ENCODE assay signal across 6 cellular contexts in the genomic region with DNA sequence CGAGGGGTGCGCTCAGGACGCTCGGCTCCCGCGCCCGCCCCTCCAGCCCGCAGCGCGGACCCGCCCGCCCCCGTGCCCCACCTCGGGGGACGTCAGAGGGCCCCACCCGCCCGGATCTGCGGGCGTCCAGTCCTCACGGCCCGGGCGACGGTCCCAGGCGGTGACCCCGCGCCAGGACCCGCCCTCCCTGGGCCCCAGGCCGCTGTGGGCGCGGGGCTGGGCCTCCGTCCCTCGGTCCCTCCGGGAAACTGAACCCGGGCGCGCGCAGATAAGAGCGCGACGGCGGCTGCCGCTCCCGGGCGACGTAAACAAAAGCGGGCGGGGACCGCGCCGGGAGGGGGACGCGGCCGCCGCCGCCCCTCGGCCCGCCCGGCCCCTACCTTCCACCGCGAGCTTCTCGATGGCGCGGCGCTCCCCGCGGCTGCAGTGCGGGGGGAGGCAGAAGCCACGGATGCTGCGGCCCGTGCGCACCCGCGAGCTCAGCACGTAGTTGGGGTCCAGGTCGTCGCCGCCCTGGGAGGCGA. TPM values are rescaled to one million over a fixed set of nuclear protein-coding genes. Genes with fewer than 3 reads are reported as not detected.
DNase-seq lines count a peak whose midpoint lies in the region; ATAC-seq and TF ChIP-seq lines count a peak whose summit lies in the region.

No MANE protein-coding gene starts in this region.

- H3K27ac ChIP-seq in heart left ventricle (peak overlapping the region in 11 of 12 donors; percentile 54 to 96 (median 73)), testis (peak overlapping the region; percentile 94 to 95)

- H3K4me3 ChIP-seq in heart left ventricle, result peak overlapping the region; percentile 38 to 70 (median 62)
- H3K4me3 ChIP-seq in testis, result peak overlapping the region; percentile 77 to 88

- peak overlapping the region in 1 of 2 donors; percentile 74 for H3K4me3 Mint-ChIP-seq in stimulated activated naive CD8-positive, alpha-beta T cell treated with anti-CD3 and anti-CD28 coated beads, Interleukin-15, amount 100 ng/mL, for 72 hours

- H3K9me3 ChIP-seq in heart left ventricle, result no peaks in the 10 kb centered on the region
- no peaks in the 10 kb centered on the region for H3K9me3 ChIP-seq in testis

- TF ChIP-seq CTCF in heart left ventricle (IDR thresholded peaks at IDR 0.05) (peak in 1 of 12 donors; percentile 4), testis (IDR thresholded peaks at IDR 0.05) (no peak)

- no peak overlapping the region for H3K27ac Mint-ChIP-seq in stimulated activated naive CD8-positive, alpha-beta T cell treated with anti-CD3 and anti-CD28 coated beads, Interleukin-15, amount 100 ng/mL, for 72 hours

- peaks cover 28% of the 10 kb centered on the region for H3K27me3 Mint-ChIP-seq in stimulated activated naive CD8-positive, alpha-beta T cell treated with anti-CD3 and anti-CD28 coated beads, Interleukin-15, amount 100 ng/mL, for 72 hours

- H3K9me3 Mint-ChIP-seq in stimulated activated naive CD8-positive, alpha-beta T cell treated with anti-CD3 and anti-CD28 coated beads, Interleukin-15, amount 100 ng/mL, for 72 hours, result no peaks in the 10 kb centered on the region

- TF ChIP-seq POLR2A in heart left ventricle (IDR thresholded peaks at IDR 0.05) (no peak), testis (IDR thresholded peaks at IDR 0.05) (no peak)

- ATAC-seq in stimulated activated naive CD8-positive, alpha-beta T cell treated with anti-CD3 and anti-CD28 coated beads, Interleukin-15, amount 100 ng/mL, for 72 hours, result peak; percentile 22
- no peak for ATAC-seq in stimulated activated naive CD8-positive, alpha-beta T cell treated with anti-CD3 and anti-CD28 coated beads, Interleukin-15, Interleukin-2, amounts not matched to agents 100 U/mL and 50 U/mL, for 24 hours
- ATAC-seq in heart left ventricle (peak in 3 of 4 donors; percentile 42 to 54 (median 50)), GM19463 (IDR thresholded peaks at IDR 0.05; ENCODE audit: unreplicated experiment) (no peak)

- H3K36me3 ChIP-seq in heart left ventricle (peaks cover 0 to 11% (median 0%) of the 10 kb centered on the region in 9 donors), testis (ENCODE audit: low read depth, missing control alignments) (no peaks in the 10 kb centered on the region)

- H3K4me1 Mint-ChIP-seq in stimulated activated naive CD8-positive, alpha-beta T cell treated with anti-CD3 and anti-CD28 coated beads, Interleukin-15, amount 100 ng/mL, for 72 hours, result peaks cover 20% of the 10 kb centered on the region

- WGBS in heart left ventricle, 4 donors, result 0 to 1% (median 0%) methylated on average over 1 to 78 of the region's 78 CpGs
- WGBS in testis, 2 donors, result 0% methylated on average over 15 of the region's 78 CpGs; no CpG with 5 or more reads in 1 of the 2 donors

- intact Hi-C loops in heart left ventricle (cut with DNase I), result no loop called here
- intact Hi-C loops in testis (cut with DNase I; ENCODE audit: low total_unique reads), result no loop called here

- no peak for DNase-seq in stimulated activated naive CD8-positive, alpha-beta T cell treated with anti-CD3 and anti-CD28 coated beads, Interleukin-15, amount 100 ng/mL, for 72 hours
- DNase-seq in stimulated activated naive CD8-positive, alpha-beta T cell treated with anti-CD3 and anti-CD28 coated beads, Interleukin-15, Interleukin-2, amounts not matched to agents 100 U/mL and 50 U/mL, for 24 hours, result no peak
- peak in 3 of 5 donors; percentile 59 to 72 (median 71) for DNase-seq in heart left ventricle
- no peak for DNase-seq in testis
- no peak for DNase-seq in cerebellar nuclear complex (lab: John Stamatoyannopoulos, UW)

- H3K4me1 ChIP-seq in heart left ventricle, result peaks cover 0 to 86% (median 54%) of the 10 kb centered on the region in 12 donors
- peaks cover 61% of the 10 kb centered on the region for H3K4me1 ChIP-seq in testis

- H3K27me3 ChIP-seq in heart left ventricle, result peaks cover 0 to 34% (median 0%) of the 10 kb centered on the region in 9 donors
- H3K27me3 ChIP-seq in testis, result no peaks in the 10 kb centered on the region

RNA-seq across cellular contexts. Expression of a gene that starts 1.1 kb away (rescaled TPM):
- 1,000 to 10,000 TPM in 2 of 9 donors, 100 to 1,000 TPM in 7; 203 to 1,105 (median 462) TPM for total RNA-seq in heart left ventricle
- polyA plus RNA-seq in heart left ventricle, result 1,000 to 10,000 TPM in 1 of 2 donors, 100 to 1,000 TPM in 1; 529 to 1,103 TPM
- total RNA-seq in testis, result 1,000 to 10,000 TPM; 1,148 to 1,322 TPM
- polyA plus RNA-seq in testis (ENCODE audit: insufficient read depth, low read depth, low replicate concordance), result 504 TPM

RNA-seq across cellular contexts. Expression of a gene that starts 7.5 kb away (rescaled TPM):
- 1 to 10 TPM; 3.2 to 7.1 (median 5.1) TPM for total RNA-seq in heart left ventricle
- polyA plus RNA-seq in heart left ventricle, result 10 to 100 TPM in 1 of 2 donors, 1 to 10 TPM in 1; 5.8 to 15.9 TPM
- total RNA-seq in testis, result 10 to 100 TPM; 19.1 to 29.8 TPM
- 12.1 TPM for polyA plus RNA-seq in testis (ENCODE audit: insufficient read depth, low read depth, low replicate concordance)

RNA-seq across cellular contexts. Expression of a gene that starts 41.0 kb away (rescaled TPM):
- total RNA-seq in heart left ventricle, result 10 to 100 TPM; 15.0 to 22.8 (median 17.0) TPM
- polyA plus RNA-seq in heart left ventricle, result 10 to 100 TPM in 1 of 2 donors, 1 to 10 TPM in 1; 4.8 to 19.1 TPM
- 100 to 1,000 TPM in 1 of 2 donors, 10 to 100 TPM in 1; 63.4 to 124 TPM for total RNA-seq in testis
- 202 TPM for polyA plus RNA-seq in testis (ENCODE audit: insufficient read depth, low read depth, low replicate concordance)

RNA-seq across cellular contexts. Expression of a gene that starts 41.3 kb away (rescaled TPM):
- 10 to 100 TPM; 30.6 to 66.5 (median 41.9) TPM for total RNA-seq in heart left ventricle
- polyA plus RNA-seq in heart left ventricle, result 100 to 1,000 TPM in 1 of 2 donors, 10 to 100 TPM in 1; 47.5 to 109 TPM
- total RNA-seq in testis, result 10 to 100 TPM; 28.9 to 68.7 TPM
- polyA plus RNA-seq in testis (ENCODE audit: insufficient read depth, low read depth, low replicate concordance), result 152 TPM

Comparison
In these comparisons a context has a peak if more than half of its experiments do, and no peak if none do; other contexts are left out.
1. ATAC-seq: peak in stimulated activated naive CD8-positive, alpha-beta T cell treated with anti-CD3 and anti-CD28 coated beads, Interleukin-15, amount 100 ng/mL, for 72 hours (single experiment) and heart left ventricle (3 of 4); none in stimulated activated naive CD8-positive, alpha-beta T cell treated with anti-CD3 and anti-CD28 coated beads, Interleukin-15, Interleukin-2, amounts not matched to agents 100 U/mL and 50 U/mL, for 24 hours (single experiment) and GM19463 (single experiment).
2. DNase-seq: peak in heart left ventricle (3 of 5); none in stimulated activated naive CD8-positive, alpha-beta T cell treated with anti-CD3 and anti-CD28 coated beads, Interleukin-15, amount 100 ng/mL, for 72 hours (0 of 2), stimulated activated naive CD8-positive, alpha-beta T cell treated with anti-CD3 and anti-CD28 coated beads, Interleukin-15, Interleukin-2, amounts not matched to agents 100 U/mL and 50 U/mL, for 24 hours (single experiment), testis (single experiment) and cerebellar nuclear complex (0 of 2).